ENCODE assay signal across 8 cellular contexts in genomic region chr18:56638232-56639093, GRCh38. TPM values are rescaled to one million over a fixed set of nuclear protein-coding genes. Genes with fewer than 3 reads are reported as not detected.
DNase-seq lines count a peak whose midpoint lies in the region; ATAC-seq and TF ChIP-seq lines count a peak whose summit lies in the region.

TSS of gene TXNL1 (minus strand) at chr18:56638592. CDS start at chr18:56638440, 152 bp downstream.

- H3K4me3 Mint-ChIP-seq in activated CD4-positive, alpha-beta T cell treated with anti-CD3 and anti-CD28 coated beads, Interleukin-2, amount 10 ng/mL, durations not matched to agents 7 days and 5 days: peak within 1 kb of the TSS; percentile 100

- CTCF ChIA-PET in BJ (lab: Yijun Ruan, JAX): interaction anchor here (0.6 to 1.2 kb wide), 3 partner anchors 10 to 14 kb away, joined by 3 read pairs; partner anchors contain the start of gene WDR7
- CTCF ChIA-PET in activated CD4-positive, alpha-beta T cell treated with anti-CD3 and anti-CD28 coated beads, Interleukin-2, amount 10 ng/mL, durations not matched to agents 7 days and 5 days (lab: Charles Lee): interaction anchor here (0.6 to 1.5 kb wide), 7 partner anchors 8 to 365 kb away, joined by 3 to 4 read pairs (median 3); no protein-coding TSS in a partner anchor

- intact Hi-C loops in left colon (cut with DNase I, micrococcal nuclease): no loop called here

- H3K36me3 Mint-ChIP-seq in activated CD4-positive, alpha-beta T cell treated with anti-CD3 and anti-CD28 coated beads, Interleukin-2, amount 10 ng/mL, durations not matched to agents 7 days and 5 days (ENCODE audit: low read depth): peaks cover 26% of the 10 kb centered on the region

- H3K36me3 ChIP-seq in BJ (ENCODE audit: control insufficient read depth, insufficient read depth, low read length): no peaks in the 10 kb centered on the region

- ATAC-seq in GM19328 (IDR thresholded peaks at IDR 0.05; ENCODE audit: unreplicated experiment): peak; percentile 93
- peak; percentile 93 for ATAC-seq in HG03520 (IDR thresholded peaks at IDR 0.05; ENCODE audit: unreplicated experiment)
- peak; percentile 97 for ATAC-seq in left colon

- POLR2A ChIA-PET in BJ (lab: Charles Lee): no interaction called here
- POLR2A ChIA-PET in activated CD4-positive, alpha-beta T cell treated with anti-CD3 and anti-CD28 coated beads, Interleukin-2, amount 10 ng/mL, durations not matched to agents 7 days and 5 days (lab: Charles Lee): no interaction called here

- peak; percentile 89 for DNase-seq in BJ (ENCODE audit: low read depth)
- peak; percentile 100 for DNase-seq in NCI-H69 (lab: John Stamatoyannopoulos, UW)
- peak; percentile 98 for DNase-seq in activated CD4-positive, alpha-beta T cell treated with anti-CD3 and anti-CD28 coated beads, Interleukin-2, amount 10 ng/mL, durations not matched to agents 7 days and 5 days
- peak; percentile 90 for DNase-seq in cortex of kidney (lab: John Stamatoyannopoulos, UW)
- DNase-seq in left colon: peak; percentile 100
- peak; percentile 99 for DNase-seq in stimulated activated CD4-positive, alpha-beta T cell treated with anti-CD3 and anti-CD28 coated beads, Interleukin-1b, Interleukin-23, amount 100 ng/mL, for 48 hours

- peak within 1 kb of the TSS; percentile 99 for H3K27ac Mint-ChIP-seq in activated CD4-positive, alpha-beta T cell treated with anti-CD3 and anti-CD28 coated beads, Interleukin-2, amount 10 ng/mL, durations not matched to agents 7 days and 5 days

- no peak for TF ChIP-seq CTCF in BJ (IDR thresholded peaks at IDR 0.05; ENCODE audit: insufficient read depth, low read depth, low read length)

- H3K4me3 ChIP-seq in BJ (ENCODE audit: low read depth, low read length): peak within 1 kb of the TSS; percentile 54

- H3K4me1 Mint-ChIP-seq in activated CD4-positive, alpha-beta T cell treated with anti-CD3 and anti-CD28 coated beads, Interleukin-2, amount 10 ng/mL, durations not matched to agents 7 days and 5 days: peaks cover 41% of the 10 kb centered on the region

- no peaks in the 10 kb centered on the region for H3K27me3 Mint-ChIP-seq in activated CD4-positive, alpha-beta T cell treated with anti-CD3 and anti-CD28 coated beads, Interleukin-2, amount 10 ng/mL, durations not matched to agents 7 days and 5 days

- peaks cover 4% of the 10 kb centered on the region for H3K9me3 Mint-ChIP-seq in activated CD4-positive, alpha-beta T cell treated with anti-CD3 and anti-CD28 coated beads, Interleukin-2, amount 10 ng/mL, durations not matched to agents 7 days and 5 days

- H3K27me3 ChIP-seq in BJ (ENCODE audit: control insufficient read depth, insufficient read depth, low read length): no peaks in the 10 kb centered on the region

RNA-seq across cellular contexts. Expression of gene TXNL1, which starts in this region (rescaled TPM):
- polyA plus RNA-seq in BJ (2011; rRNA removed): 38.7 and 74.2 TPM in 2 replicates
- 9.8 and 11.6 TPM in 2 replicates for polyA minus RNA-seq in BJ (2011; rRNA and poly(A)+ RNA removed)
- total RNA-seq in activated CD4-positive, alpha-beta T cell treated with anti-CD3 and anti-CD28 coated beads, Interleukin-2, amount 10 ng/mL, durations not matched to agents 7 days and 5 days: 10 to 100 TPM; 52.9 to 58.6 TPM
- 10 to 100 TPM; 50.3 to 53.3 TPM for total RNA-seq in left colon

Comparison
In these comparisons a context has a peak if more than half of its experiments do, and no peak if none do; other contexts are left out.
1. Peak in every context shown above with its lines: DNase-seq, ATAC-seq and H3K4me3 ChIP-seq.